2 cellular contexts compared by ENCODE assay signal in the genomic region with DNA sequence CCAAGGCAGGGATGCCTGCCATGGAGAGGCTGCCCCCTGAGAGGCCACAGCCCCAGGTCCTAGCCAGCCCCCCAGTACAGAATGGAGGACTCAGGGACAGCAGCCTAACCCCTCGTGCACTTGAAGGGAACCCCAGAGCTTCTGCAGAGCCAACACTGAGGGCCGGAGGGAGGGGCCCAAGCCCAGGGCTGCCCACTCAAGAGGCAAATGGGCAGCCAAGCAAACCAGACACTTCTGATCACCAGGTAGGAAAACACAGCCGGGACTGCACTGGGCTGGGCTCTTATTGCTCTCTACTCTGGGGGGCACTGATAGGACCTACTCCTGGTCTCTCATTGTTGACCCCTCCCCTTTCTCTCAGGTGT.
TF ChIP-seq lines count a peak whose summit lies in the region.

No MANE protein-coding gene starts in this region.

TF ChIP-seq in K562, 482 proteins besides CTCF, POLR2A, EP300 and RAD21:
- TF ChIP-seq ZEB2 (IDR thresholded peaks at IDR 0.05): no peak
- no peak for TF ChIP-seq CCNT2 (IDR thresholded peaks at IDR 0.05; ENCODE audit: borderline replicate concordance, extremely low read depth, insufficient read length, low read depth, low read length)
- no peak for TF ChIP-seq RBM15 (IDR thresholded peaks at IDR 0.05; ENCODE audit: insufficient read depth, low read length)
- TF ChIP-seq ZNF347 (CRISPR knock-in tag; IDR thresholded peaks at IDR 0.05; ENCODE audit: low read depth): no peak
- no peak for TF ChIP-seq ZNF140 (CRISPR knock-in tag; IDR thresholded peaks at IDR 0.05)
- TF ChIP-seq, protein P1, sequence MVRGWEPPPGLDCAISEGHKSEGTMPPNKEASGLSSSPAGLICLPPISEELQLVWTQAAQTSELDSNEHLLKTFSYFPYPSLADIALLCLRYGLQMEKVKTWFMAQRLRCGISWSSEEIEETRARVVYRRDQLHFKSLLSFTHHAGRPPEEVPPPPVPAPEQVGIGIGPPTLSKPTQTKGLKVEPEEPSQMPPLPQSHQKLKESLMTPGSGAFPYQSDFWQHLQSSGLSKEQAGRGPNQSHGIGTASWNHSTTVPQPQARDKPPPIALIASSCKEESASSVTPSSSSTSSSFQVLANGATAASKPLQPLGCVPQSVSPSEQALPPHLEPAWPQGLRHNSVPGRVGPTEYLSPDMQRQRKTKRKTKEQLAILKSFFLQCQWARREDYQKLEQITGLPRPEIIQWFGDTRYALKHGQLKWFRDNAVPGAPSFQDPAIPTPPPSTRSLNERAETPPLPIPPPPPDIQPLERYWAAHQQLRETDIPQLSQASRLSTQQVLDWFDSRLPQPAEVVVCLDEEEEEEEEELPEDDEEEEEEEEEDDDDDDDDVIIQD (CRISPR knock-in tag; IDR thresholded peaks at IDR 0.05): no peak
- no peak for TF ChIP-seq HIVEP1 (CRISPR knock-in tag; IDR thresholded peaks at IDR 0.05)
- no peak for TF ChIP-seq ZNF354B (CRISPR knock-in tag; IDR thresholded peaks at IDR 0.05)
- TF ChIP-seq U2AF2 (optimal IDR thresholded peaks at IDR 0.05; ENCODE audit: low read depth, low read length): no peak
- TF ChIP-seq ARID2 (IDR thresholded peaks at IDR 0.05): no peak
- TF ChIP-seq, protein P2, sequence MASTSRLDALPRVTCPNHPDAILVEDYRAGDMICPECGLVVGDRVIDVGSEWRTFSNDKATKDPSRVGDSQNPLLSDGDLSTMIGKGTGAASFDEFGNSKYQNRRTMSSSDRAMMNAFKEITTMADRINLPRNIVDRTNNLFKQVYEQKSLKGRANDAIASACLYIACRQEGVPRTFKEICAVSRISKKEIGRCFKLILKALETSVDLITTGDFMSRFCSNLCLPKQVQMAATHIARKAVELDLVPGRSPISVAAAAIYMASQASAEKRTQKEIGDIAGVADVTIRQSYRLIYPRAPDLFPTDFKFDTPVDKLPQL (IDR thresholded peaks at IDR 0.05; ENCODE audit: extremely low read depth, insufficient read length): no peak
- TF ChIP-seq NR3C1 (CRISPR knock-in tag; IDR thresholded peaks at IDR 0.05): no peak
- TF ChIP-seq, protein P3, sequence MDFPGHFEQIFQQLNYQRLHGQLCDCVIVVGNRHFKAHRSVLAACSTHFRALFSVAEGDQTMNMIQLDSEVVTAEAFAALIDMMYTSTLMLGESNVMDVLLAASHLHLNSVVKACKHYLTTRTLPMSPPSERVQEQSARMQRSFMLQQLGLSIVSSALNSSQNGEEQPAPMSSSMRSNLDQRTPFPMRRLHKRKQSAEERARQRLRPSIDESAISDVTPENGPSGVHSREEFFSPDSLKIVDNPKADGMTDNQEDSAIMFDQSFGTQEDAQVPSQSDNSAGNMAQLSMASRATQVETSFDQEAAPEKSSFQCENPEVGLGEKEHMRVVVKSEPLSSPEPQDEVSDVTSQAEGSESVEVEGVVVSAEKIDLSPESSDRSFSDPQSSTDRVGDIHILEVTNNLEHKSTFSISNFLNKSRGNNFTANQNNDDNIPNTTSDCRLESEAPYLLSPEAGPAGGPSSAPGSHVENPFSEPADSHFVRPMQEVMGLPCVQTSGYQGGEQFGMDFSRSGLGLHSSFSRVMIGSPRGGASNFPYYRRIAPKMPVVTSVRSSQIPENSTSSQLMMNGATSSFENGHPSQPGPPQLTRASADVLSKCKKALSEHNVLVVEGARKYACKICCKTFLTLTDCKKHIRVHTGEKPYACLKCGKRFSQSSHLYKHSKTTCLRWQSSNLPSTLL (IDR thresholded peaks at IDR 0.05): no peak
- TF ChIP-seq KHSRP (IDR thresholded peaks at IDR 0.05): no peak
- TF ChIP-seq ZC3H11A (IDR thresholded peaks at IDR 0.05; ENCODE audit: low read depth, low read length): no peak
- no peak for TF ChIP-seq ESRRA (IDR thresholded peaks at IDR 0.05; ENCODE audit: borderline replicate concordance, low read depth)
- no peak for TF ChIP-seq BACH1 (tag; IDR thresholded peaks at IDR 0.05)
- TF ChIP-seq BRD9 (IDR thresholded peaks at IDR 0.05; ENCODE audit: low read depth, partially characterized antibody): no peak
- TF ChIP-seq, protein P4, sequence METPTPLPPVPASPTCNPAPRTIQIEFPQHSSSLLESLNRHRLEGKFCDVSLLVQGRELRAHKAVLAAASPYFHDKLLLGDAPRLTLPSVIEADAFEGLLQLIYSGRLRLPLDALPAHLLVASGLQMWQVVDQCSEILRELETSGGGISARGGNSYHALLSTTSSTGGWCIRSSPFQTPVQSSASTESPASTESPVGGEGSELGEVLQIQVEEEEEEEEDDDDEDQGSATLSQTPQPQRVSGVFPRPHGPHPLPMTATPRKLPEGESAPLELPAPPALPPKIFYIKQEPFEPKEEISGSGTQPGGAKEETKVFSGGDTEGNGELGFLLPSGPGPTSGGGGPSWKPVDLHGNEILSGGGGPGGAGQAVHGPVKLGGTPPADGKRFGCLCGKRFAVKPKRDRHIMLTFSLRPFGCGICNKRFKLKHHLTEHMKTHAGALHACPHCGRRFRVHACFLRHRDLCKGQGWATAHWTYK (CRISPR knock-in tag; IDR thresholded peaks at IDR 0.05): no peak

TF ChIP-seq in SK-N-SH treated with all-trans-retinoic acid at 6 μM for 48 hours, 23 proteins besides CTCF, POLR2A, EP300 and RAD21:
- no peak for TF ChIP-seq ZNF70 (CRISPR knock-in tag; IDR thresholded peaks at IDR 0.05)
- TF ChIP-seq BACH2 (CRISPR knock-in tag; IDR thresholded peaks at IDR 0.05; ENCODE audit: borderline replicate concordance): no peak
- TF ChIP-seq ARNTL (CRISPR knock-in tag; IDR thresholded peaks at IDR 0.05; ENCODE audit: borderline replicate concordance, low read depth): no peak
- no peak for TF ChIP-seq ESRRG (CRISPR knock-in tag; IDR thresholded peaks at IDR 0.05)
- no peak for TF ChIP-seq ZFP3 (CRISPR knock-in tag; IDR thresholded peaks at IDR 0.05)
- no peak for TF ChIP-seq TCF4 (CRISPR knock-in tag; IDR thresholded peaks at IDR 0.05; ENCODE audit: borderline replicate concordance)
- no peak for TF ChIP-seq CSDC2 (CRISPR knock-in tag; IDR thresholded peaks at IDR 0.05)
- no peak for TF ChIP-seq ISL1 (CRISPR knock-in tag; IDR thresholded peaks at IDR 0.05)
- no peak for TF ChIP-seq GLIS3 (CRISPR knock-in tag; IDR thresholded peaks at IDR 0.05)
- no peak for TF ChIP-seq PPARA (CRISPR knock-in tag; IDR thresholded peaks at IDR 0.05; ENCODE audit: borderline replicate concordance)
- no peak for TF ChIP-seq RARB (CRISPR knock-in tag; IDR thresholded peaks at IDR 0.05)
- TF ChIP-seq ZC3H10 (CRISPR knock-in tag; IDR thresholded peaks at IDR 0.05): no peak
- no peak for TF ChIP-seq ZFP30 (CRISPR knock-in tag; IDR thresholded peaks at IDR 0.05)
TF ChIP-seq in SK-N-SH treated with all-trans-retinoic acid at 6 μM for 48 hours: peak in this region for 0.
